29 cellular contexts compared by ENCODE assay signal in the genomic region with DNA sequence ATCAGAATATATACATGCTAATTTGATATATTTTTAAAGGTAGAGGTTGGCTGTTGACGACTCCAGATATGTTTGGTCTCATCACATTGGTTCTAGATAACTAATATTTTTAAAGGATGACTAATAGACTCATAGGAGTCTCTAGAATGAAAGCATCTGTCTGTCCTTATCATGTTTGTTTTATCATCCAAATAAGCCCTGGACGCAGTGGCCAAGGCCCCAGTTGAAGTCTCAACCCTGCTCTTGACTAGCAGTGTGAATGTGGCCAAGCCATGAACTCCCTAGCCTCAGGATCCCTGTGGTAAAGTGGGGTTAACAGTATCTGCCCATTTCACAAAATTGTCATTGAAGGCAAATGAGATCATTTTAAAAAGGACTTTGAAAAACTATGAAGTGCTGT. TPM values are rescaled to one million over a fixed set of nuclear protein-coding genes. Genes with fewer than 3 reads are reported as not detected.
DNase-seq lines count a peak whose midpoint lies in the region; ATAC-seq and TF ChIP-seq lines count a peak whose summit lies in the region.
"Had no signal": no experiment of that assay in that cellular context is flagged by ENCODE, and none has a peak within 500 bp of the region (broad histone marks: within the 10 kb centered on the region; RNA-seq: fewer than 3 reads in every experiment).

No MANE protein-coding gene starts in this region.

- H2AK9ac ChIP-seq in IMR-90 (replicated peaks; ENCODE audit: low read depth, low read length, poor library complexity) = no peak overlapping the region

- CTCF ChIA-PET in IMR-90 (lab: Yijun Ruan, JAX) = no interaction called here
- CTCF ChIA-PET in CD8-positive, alpha-beta T cell (lab: Charles Lee) = interaction anchor here (1.1 kb wide), 1 partner anchor 12 kb away, joined by 3 read pairs; no protein-coding TSS in a partner anchor

- H3K14ac ChIP-seq in IMR-90 (replicated peaks; ENCODE audit: low read depth, low read length) = no peak overlapping the region

- no TSS peak for BruUV-seq in IMR-90 (replicated peaks; lab: Mats Ljungman, UMichigan)

- POLR2A ChIA-PET in IMR-90 (lab: Charles Lee; ENCODE audit: unreplicated experiment) = no interaction called here
- POLR2A ChIA-PET in CD8-positive, alpha-beta T cell (lab: Charles Lee) = interaction anchor here (1.2 kb wide), 2 partner anchors 11 to 12 kb away, joined by 3 to 4 read pairs; no protein-coding TSS in a partner anchor

- H2BK20ac ChIP-seq in IMR-90 (ENCODE audit: low read depth, low read length) = no peak overlapping the region

- dilution Hi-C loops in IMR-90 (cut with HindIII; ENCODE audit: low sequenced_read_pairs, unreplicated experiment) = no loop called here

- ATAC-seq in IMR-90 (ENCODE audit: low read depth) = peak; percentile 45; the same call in 1 of the 2 replicates
- ATAC-seq in gastrocnemius medialis = no peak
- no peak for ATAC-seq in body of pancreas
- ATAC-seq in CD8-positive, alpha-beta T cell = no peak
- ATAC-seq: activated CD4-positive, CD25-positive, alpha-beta regulatory T cell treated with anti-CD3 and anti-CD28 coated beads, Interleukin-2, amount 50 U/mL, for 24 hours; left lung; stimulated activated memory B cell treated with anti-CD40 and anti-IgM and Interleukin-4, amounts not matched to agents 10 μg/mL and 1 μg/mL and 100 μg/mL, for 72 hours had no signal

- intact Hi-C loops in IMR-90 (cut with micrococcal nuclease) (loop anchor here (5.0 kb wide), 1 partner anchor 35 kb away; no protein-coding TSS in a partner anchor), gastrocnemius medialis (cut with DNase I; ENCODE audit: low total_unique reads) (no loop called here), body of pancreas (cut with DNase I) (loop anchor here (5.0 kb wide), 1 partner anchor 35 kb away; no protein-coding TSS in a partner anchor)
- intact Hi-C loops in CD8-positive, alpha-beta T cell (cut with DNase I, micrococcal nuclease) = no loop called here

- H3K4me3 Mint-ChIP-seq in CD8-positive, alpha-beta T cell = no peak overlapping the region
- H3K4me3 Mint-ChIP-seq: activated T-cell treated with anti-CD3 and anti-CD28 coated beads, Interleukin-2, amount 50 U/mL, for 24 hours; B cell; neural crest cell; stimulated activated memory B cell treated with anti-CD40 and anti-IgM and Interleukin-4, amounts not matched to agents 10 μg/mL and 1 μg/mL and 100 μg/mL, for 72 hours had no signal

- H3K56ac ChIP-seq in IMR-90 (ENCODE audit: extremely low read depth, insufficient read depth, low read length) = no peak overlapping the region

- DNase-seq in DMS53 (lab: John Stamatoyannopoulos, UW) (peak; percentile 46), DMS53 treated with DMSO at 0.1 percent for 48 hours (lab: John Stamatoyannopoulos, UW; ENCODE audit: unreplicated experiment) (no peak), IMR-90 (peak; percentile 38), erythroblast (lab: John Stamatoyannopoulos, UW) (peak; percentile 15 to 17), gastrocnemius medialis (no peak), body of pancreas (no peak), AG08396 (ENCODE audit: low spot score) (no peak)
- no peak for DNase-seq in CD8-positive, alpha-beta T cell
- DNase-seq: activated CD8-positive, alpha-beta memory T cell treated with anti-CD3 and anti-CD28 coated beads for 24 hours; activated T-cell treated with anti-CD3 and anti-CD28 coated beads, Interleukin-2, amount 50 U/mL, for 24 hours; amniotic stem cell; dermis blood vessel endothelial cell; glutamatergic neuron; left lung; midbrain; NCI-H1436; NCI-H2171 treated with DMSO at 0.1 percent for 48 hours; NCI-H526; small intestine; stimulated activated CD4-positive, alpha-beta T cell treated with anti-CD3 and anti-CD28 coated beads, Interleukin-2, amount 100 ng/mL, for 24 hours had no signal

- no CpG with 5 or more reads among the region's 2 CpGs for WGBS in IMR-90 (ENCODE audit: extremely low coverage in 2 of 2, insufficient read length in 1 of 2), 2 experiments
- WGBS in body of pancreas, 2 donors = 55 to 69% methylated on average over 2 of the region's 2 CpGs

- H2AFZ ChIP-seq in IMR-90 (replicated peaks; ENCODE audit: low read length, poor library complexity) = no peak overlapping the region

- TF ChIP-seq POLR2A in IMR-90 (IDR thresholded peaks at IDR 0.05; ENCODE audit: low read depth, low read length) (no peak), erythroblast (IDR thresholded peaks at IDR 0.05; ENCODE audit: low read length) (no peak), gastrocnemius medialis (IDR thresholded peaks at IDR 0.05) (no peak), body of pancreas (IDR thresholded peaks at IDR 0.05) (no peak)

- H3K4me1 ChIP-seq in IMR-90 (ENCODE audit: control insufficient read depth, insufficient read depth, low read length) (peaks cover 31% of the 10 kb centered on the region), gastrocnemius medialis (peaks cover 72 to 88% of the 10 kb centered on the region in 2 donors), body of pancreas (peaks cover 72% of the 10 kb centered on the region)
- peaks cover 5% of the 10 kb centered on the region for H3K4me1 ChIP-seq in CD8-positive, alpha-beta T cell (ENCODE audit: insufficient read depth, low read length)

- no peaks in the 10 kb centered on the region for H3K27me3 ChIP-seq in IMR-90 (ENCODE audit: control insufficient read depth, insufficient read depth, low read length)
- no peaks in the 10 kb centered on the region for H3K27me3 ChIP-seq in gastrocnemius medialis
- no peaks in the 10 kb centered on the region for H3K27me3 ChIP-seq in body of pancreas
- no peaks in the 10 kb centered on the region for H3K27me3 ChIP-seq in CD8-positive, alpha-beta T cell (ENCODE audit: insufficient read depth, low read length)
- H3K27me3 ChIP-seq: cardiac muscle cell, left lung, tibial nerve had no signal

- H2BK15ac ChIP-seq in IMR-90 (ENCODE audit: low read depth, low read length) = no peak overlapping the region

- no peaks in the 10 kb centered on the region for H3K9me3 Mint-ChIP-seq in CD8-positive, alpha-beta T cell
- H3K9me3 Mint-ChIP-seq: activated T-cell treated with anti-CD3 and anti-CD28 coated beads, Interleukin-2, amount 50 U/mL, for 24 hours; neural crest cell; stimulated activated memory B cell treated with anti-CD40 and anti-IgM and Interleukin-4, amounts not matched to agents 10 μg/mL and 1 μg/mL and 100 μg/mL, for 72 hours had no signal

- peaks cover 4% of the 10 kb centered on the region; the same call in 1 of the 2 replicates for H3K36me3 ChIP-seq in IMR-90 (ENCODE audit: control insufficient read depth, insufficient read depth, low read length)
- H3K36me3 ChIP-seq in gastrocnemius medialis = peaks cover 0 to 11% of the 10 kb centered on the region in 2 donors
- H3K36me3 ChIP-seq in body of pancreas (replicated peaks in 1 of 2; ENCODE audit: insufficient read depth in 1 of 2, low read depth in 2 of 2) = no peaks in the 10 kb centered on the region
- H3K36me3 ChIP-seq in CD8-positive, alpha-beta T cell (ENCODE audit: insufficient read depth, low read length) = no peaks in the 10 kb centered on the region
- H3K36me3 ChIP-seq: cardiac muscle cell, prostate gland, tibial nerve had no signal

- H3K4me3 ChIP-seq in IMR-90 (ENCODE audit: insufficient read depth, low read depth, low read length) (no peak overlapping the region), gastrocnemius medialis (no peak overlapping the region), body of pancreas (no peak overlapping the region)
- H3K4me3 ChIP-seq in CD8-positive, alpha-beta T cell (ENCODE audit: low read depth, low read length) = no peak overlapping the region
- H3K4me3 ChIP-seq: cardiac muscle cell, left lung, prostate gland, tibial nerve had no signal

- peaks cover 23% of the 10 kb centered on the region for H3K9me1 ChIP-seq in IMR-90 (ENCODE audit: insufficient read depth, low read length)

- H3K23ac ChIP-seq in IMR-90 (ENCODE audit: low read depth, low read length) = no peak overlapping the region; the same call in 1 of the 2 replicates

- no peak overlapping the region for H2BK5ac ChIP-seq in IMR-90 (ENCODE audit: low read depth, low read length, poor library complexity, severe bottlenecking)

- no peaks in the 10 kb centered on the region for H4K20me1 ChIP-seq in IMR-90 (ENCODE audit: insufficient read depth, low read length)

- H3K27ac Mint-ChIP-seq in CD8-positive, alpha-beta T cell = no peak overlapping the region
- H3K27ac Mint-ChIP-seq: activated T-cell treated with anti-CD3 and anti-CD28 coated beads, Interleukin-2, amount 50 U/mL, for 24 hours; B cell; stimulated activated memory B cell treated with anti-CD40 and anti-IgM and Interleukin-4, amounts not matched to agents 10 μg/mL and 1 μg/mL and 100 μg/mL, for 72 hours had no signal

- H4K5ac ChIP-seq in IMR-90 (ENCODE audit: low read depth, low read length) = no peak overlapping the region

- no peaks in the 10 kb centered on the region for H3K27me3 Mint-ChIP-seq in CD8-positive, alpha-beta T cell (ENCODE audit: low read depth)
- H3K27me3 Mint-ChIP-seq: activated T-cell treated with anti-CD3 and anti-CD28 coated beads, Interleukin-2, amount 50 U/mL, for 24 hours; B cell; stimulated activated memory B cell treated with anti-CD40 and anti-IgM and Interleukin-4, amounts not matched to agents 10 μg/mL and 1 μg/mL and 100 μg/mL, for 72 hours had no signal

- H2AK5ac ChIP-seq in IMR-90 (ENCODE audit: low read depth, low read length) = no peak overlapping the region

- no peaks in the 10 kb centered on the region for H3K9me3 ChIP-seq in IMR-90 (ENCODE audit: control insufficient read depth, insufficient read depth, low read length)
- no peaks in the 10 kb centered on the region for H3K9me3 ChIP-seq in gastrocnemius medialis
- H3K9me3 ChIP-seq in body of pancreas = no peaks in the 10 kb centered on the region
- no peaks in the 10 kb centered on the region for H3K9me3 ChIP-seq in CD8-positive, alpha-beta T cell (ENCODE audit: low read length)
- H3K9me3 ChIP-seq: left lung, prostate gland, tibial nerve had no signal

- no peak overlapping the region for H4K8ac ChIP-seq in IMR-90 (ENCODE audit: low read depth in 2 of 2, low read length in 2 of 2)

- peaks cover 14% of the 10 kb centered on the region for H3K4me1 Mint-ChIP-seq in CD8-positive, alpha-beta T cell (ENCODE audit: low read depth)

- H2BK120ac ChIP-seq in IMR-90 (ENCODE audit: low read depth, low read length) = no peak overlapping the region

- peaks cover 50% of the 10 kb centered on the region for H3K36me3 Mint-ChIP-seq in CD8-positive, alpha-beta T cell

- no peak overlapping the region for H3K27ac ChIP-seq in IMR-90 (ENCODE audit: insufficient read depth, low read length)
- peak overlapping the region; percentile 8 to 88 (median 80) for H3K27ac ChIP-seq in gastrocnemius medialis
- peak overlapping the region in 2 of 4 donors; percentile 11 to 16 for H3K27ac ChIP-seq in body of pancreas
- H3K27ac ChIP-seq in CD8-positive, alpha-beta T cell (ENCODE audit: low read depth, low read length) = no peak overlapping the region
- H3K27ac ChIP-seq: 22Rv1, cardiac muscle cell, left lung, RWPE1 had no signal

- no peak overlapping the region for H3K18ac ChIP-seq in IMR-90 (ENCODE audit: low read depth, low read length)

- TF ChIP-seq CTCF in IMR-90 (conservative IDR thresholded peaks at IDR 0.05; ENCODE audit: low read depth, low read length) (no peak), gastrocnemius medialis (IDR thresholded peaks at IDR 0.05 in 4 of 5, conservative IDR thresholded peaks at IDR 0.05 in 1 of 5) (no peak), body of pancreas (IDR thresholded peaks at IDR 0.05) (no peak)
- TF ChIP-seq CTCF in CD8-positive, alpha-beta T cell (IDR thresholded peaks at IDR 0.05) = no peak

- H4K91ac ChIP-seq in IMR-90 (ENCODE audit: insufficient read depth, low read depth, low read length) = no peak overlapping the region

- H3K79me1 ChIP-seq in IMR-90 (ENCODE audit: low read depth in 1 of 2, low read length in 2 of 2) = peaks cover 26 to 69% of the 10 kb centered on the region in 2 experiments; a peak in 3 of 4 replicates

- H3K4me2 ChIP-seq in IMR-90 (ENCODE audit: low read depth, low read length) = no peak overlapping the region

- H3K4ac ChIP-seq in IMR-90 (ENCODE audit: low read depth, low read length) = peak overlapping the region; percentile 68; the same call in 1 of the 2 replicates

- TF ChIP-seq RAD21 in IMR-90 (IDR thresholded peaks at IDR 0.05; ENCODE audit: low read length) = no peak

- in situ Hi-C loops in IMR-90 (cut with MboI; ENCODE audit: low sequenced_read_pairs) = no loop called here
- in situ Hi-C loops in gastrocnemius medialis (cut with MboI; ENCODE audit: low sequenced_read_pairs in 4 of 4) = no loop called here

- H3K9ac ChIP-seq in IMR-90 (ENCODE audit: low read depth, low read length) = no peak overlapping the region

RNA-seq across cellular contexts. Expression of gene ABHD2, which starts 53.6 kb away (rescaled TPM):
- total RNA-seq in IMR-90 (2012; rRNA removed) (56.9 and 62.9 TPM in 2 replicates), gastrocnemius medialis (100 to 1,000 TPM in 1 of 4 donors, 10 to 100 TPM in 3; 19.3 to 150 (median 64.5) TPM), body of pancreas (100 to 1,000 TPM in 1 of 2 donors, 10 to 100 TPM in 1; 50.8 to 136 TPM)
- polyA plus RNA-seq in IMR-90 (2012; rRNA removed) = 29.4 and 31.2 TPM in 2 replicates
- 5.6 and 10.7 TPM in 2 replicates for polyA plus RNA-seq in IMR-90 (2012; cell fraction: cytosol; rRNA removed)
- 13.8 and 16.1 TPM in 2 replicates for polyA plus RNA-seq in IMR-90 (2012; cell fraction: nucleus; rRNA removed; ENCODE audit: low replicate concordance)
- total RNA-seq in CD8-positive, alpha-beta T cell = 10 to 100 TPM; 22.2 to 25.7 TPM

Comparison
In these comparisons a context has a peak if more than half of its experiments do, and no peak if none do; other contexts are left out.
1. DNase-seq: peak in DMS53 (single experiment), IMR-90 (single experiment) and erythroblast (2 of 2); none in DMS53 treated with DMSO at 0.1 percent for 48 hours (single experiment), gastrocnemius medialis (0 of 2), body of pancreas (0 of 4), CD8-positive, alpha-beta T cell (0 of 7) and AG08396 (single experiment).
2. H3K27ac ChIP-seq: peak in gastrocnemius medialis (4 of 4); none in IMR-90 (single experiment) and CD8-positive, alpha-beta T cell (single experiment).
3. intact Hi-C loops: an anchor here in IMR-90 (5.0 kb wide) and body of pancreas (5.0 kb wide); none called in gastrocnemius medialis and CD8-positive, alpha-beta T cell.